8 cellular contexts compared by ENCODE assay signal in genomic region chr7:104552102-104552501, GRCh38.
A peak's percentile ranks its signal among the peaks of the same experiment; 100 is the strongest.
DNase-seq lines count a peak whose midpoint lies in the region; ATAC-seq, FAIRE-seq and TF ChIP-seq lines count a peak whose summit lies in the region.

No MANE protein-coding gene starts in this region.

- no peaks in the 10 kb centered on the region for H3K36me3 ChIP-seq in effector memory CD4-positive, alpha-beta T cell (ENCODE audit: control insufficient read depth, insufficient read depth, low read length)

- in situ Hi-C loops in T47D (cut with HindIII; ENCODE audit: low pct_unique_long_range_greater_than_20kb, low sequenced_read_pairs), result no loop called here

- DNase-seq in GM12891 (ENCODE audit: insufficient read length, low spot score) (peak; percentile 3), LHCN-M2 (ENCODE audit: low read depth) (peak; percentile 13), T47D (ENCODE audit: low read depth in 1 of 2, low spot score in 1 of 2) (peak; percentile 29 to 67), midbrain (lab: John Stamatoyannopoulos, UW) (peak; percentile 4), NCI-H128 (lab: John Stamatoyannopoulos, UW; ENCODE audit: unreplicated experiment) (no peak), NCI-H524 treated with DMSO at 0.1 percent for 48 hours (lab: John Stamatoyannopoulos, UW) (no peak)
- no peak for DNase-seq in effector memory CD4-positive, alpha-beta T cell

- peak; percentile 9 for FAIRE-seq in GM12891 (lab: Jason Lieb, UNC)

- no peaks in the 10 kb centered on the region for H3K4me1 ChIP-seq in effector memory CD4-positive, alpha-beta T cell (ENCODE audit: control insufficient read depth, insufficient read depth, low read length, poor library complexity, severe bottlenecking)

- no peak overlapping the region for H3K27ac ChIP-seq in effector memory CD4-positive, alpha-beta T cell (ENCODE audit: insufficient read depth, low read length, poor library complexity, severe bottlenecking)

- TF ChIP-seq POLR2A in GM12891 (IDR thresholded peaks at IDR 0.05; ENCODE audit: low read depth, low read length), result no peak

- no peaks in the 10 kb centered on the region for H3K9me3 ChIP-seq in effector memory CD4-positive, alpha-beta T cell (ENCODE audit: control insufficient read depth, low read length)

- no peak overlapping the region for H3K4me3 ChIP-seq in effector memory CD4-positive, alpha-beta T cell (ENCODE audit: insufficient read depth, low read depth, low read length, poor library complexity, severe bottlenecking)

- H3K27me3 ChIP-seq in effector memory CD4-positive, alpha-beta T cell (replicated peaks; ENCODE audit: control insufficient read depth, insufficient read depth, low read length, poor library complexity, severe bottlenecking), result no peaks in the 10 kb centered on the region

- no peak for ATAC-seq in HG03135 (IDR thresholded peaks at IDR 0.05; ENCODE audit: unreplicated experiment)

TF ChIP-seq in GM12891, 5 proteins besides CTCF, POLR2A, EP300 and RAD21:
- TF ChIP-seq POLR2AphosphoS5 (IDR thresholded peaks at IDR 0.05; ENCODE audit: low read depth, low read length) (no peak), SPI1 (IDR thresholded peaks at IDR 0.05; ENCODE audit: low read depth, low read length) (no peak), PAX5 (IDR thresholded peaks at IDR 0.05; ENCODE audit: insufficient read depth, low read length, severe bottlenecking) (no peak), TAF1 (IDR thresholded peaks at IDR 0.05; ENCODE audit: low read depth, low read length) (no peak), POU2F2 (IDR thresholded peaks at IDR 0.05; ENCODE audit: low read depth, low read length) (no peak)

Comparison
In these comparisons a context has a peak if more than half of its experiments do, and no peak if none do; other contexts are left out.
1. DNase-seq: peak in GM12891 (single experiment), LHCN-M2 (single experiment), T47D (2 of 2) and midbrain (single experiment); none in effector memory CD4-positive, alpha-beta T cell (0 of 3), NCI-H128 (single experiment) and NCI-H524 treated with DMSO at 0.1 percent for 48 hours (single experiment).